ENCODE assay signal across 3 cellular contexts in the genomic region with DNA sequence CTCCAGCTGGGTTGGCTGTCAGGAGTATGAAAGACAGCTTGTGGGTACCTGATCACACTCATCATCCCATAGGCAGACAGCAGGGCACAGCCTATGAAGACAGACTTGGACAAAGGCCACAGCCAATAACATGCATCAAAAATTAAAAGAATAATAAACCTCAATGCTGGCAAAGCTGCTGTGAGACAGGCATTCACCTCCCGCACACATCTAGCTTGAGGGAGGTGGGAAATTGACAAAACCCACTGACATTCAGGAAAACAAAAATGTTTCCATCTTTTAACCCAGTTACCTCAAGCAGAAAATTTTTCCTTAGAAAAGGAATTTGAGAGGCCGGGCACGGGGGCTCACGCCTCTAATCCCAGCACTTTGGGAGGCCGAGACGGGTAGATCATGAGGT.
TF ChIP-seq lines count a peak whose summit lies in the region.

No MANE protein-coding gene starts in this region.

TF ChIP-seq in SK-N-SH treated with all-trans-retinoic acid at 6 μM for 48 hours, 23 proteins besides CTCF, POLR2A, EP300 and RAD21:
- TF ChIP-seq ZNF70 (CRISPR knock-in tag; IDR thresholded peaks at IDR 0.05) = 0 out of 2 replicates have a peak, but pooled peaks have one; percentile 33
- no peak for TF ChIP-seq ZFP3 (CRISPR knock-in tag; IDR thresholded peaks at IDR 0.05)

TF ChIP-seq in SK-N-SH, 30 proteins besides CTCF, POLR2A, EP300 and RAD21:
- TF ChIP-seq, protein P1, sequence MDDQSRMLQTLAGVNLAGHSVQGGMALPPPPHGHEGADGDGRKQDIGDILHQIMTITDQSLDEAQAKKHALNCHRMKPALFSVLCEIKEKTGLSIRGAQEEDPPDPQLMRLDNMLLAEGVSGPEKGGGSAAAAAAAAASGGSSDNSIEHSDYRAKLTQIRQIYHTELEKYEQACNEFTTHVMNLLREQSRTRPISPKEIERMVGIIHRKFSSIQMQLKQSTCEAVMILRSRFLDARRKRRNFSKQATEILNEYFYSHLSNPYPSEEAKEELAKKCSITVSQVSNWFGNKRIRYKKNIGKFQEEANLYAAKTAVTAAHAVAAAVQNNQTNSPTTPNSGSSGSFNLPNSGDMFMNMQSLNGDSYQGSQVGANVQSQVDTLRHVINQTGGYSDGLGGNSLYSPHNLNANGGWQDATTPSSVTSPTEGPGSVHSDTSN (IDR thresholded peaks at IDR 0.05) = no peak
- TF ChIP-seq, protein P2, sequence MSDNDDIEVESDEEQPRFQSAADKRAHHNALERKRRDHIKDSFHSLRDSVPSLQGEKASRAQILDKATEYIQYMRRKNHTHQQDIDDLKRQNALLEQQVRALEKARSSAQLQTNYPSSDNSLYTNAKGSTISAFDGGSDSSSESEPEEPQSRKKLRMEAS (IDR thresholded peaks at IDR 0.05; ENCODE audit: low read depth) = no peak
- TF ChIP-seq NFIC (IDR thresholded peaks at IDR 0.05; ENCODE audit: borderline replicate concordance) = no peak
TF ChIP-seq in SK-N-SH: peak in this region for 0.

TF ChIP-seq in H1, 55 proteins besides CTCF, POLR2A, EP300 and RAD21:
- TF ChIP-seq BACH1 (IDR thresholded peaks at IDR 0.05; ENCODE audit: low read length) = no peak
- no peak for TF ChIP-seq SIN3A (conservative IDR thresholded peaks at IDR 0.05 in 1 of 2, IDR thresholded peaks at IDR 0.05 in 1 of 2; ENCODE audit: low read depth in 1 of 2, low read length in 2 of 2)
- no peak for TF ChIP-seq CBX8 (IDR thresholded peaks at IDR 0.05; ENCODE audit: borderline replicate concordance, low read depth, low read length)
- TF ChIP-seq NRF1 (IDR thresholded peaks at IDR 0.05; ENCODE audit: low read depth, low read length) = no peak
- no peak for TF ChIP-seq MAFK (IDR thresholded peaks at IDR 0.05; ENCODE audit: low read depth, low read length)
- no peak for TF ChIP-seq CTBP2 (IDR thresholded peaks at IDR 0.05; ENCODE audit: borderline replicate concordance, insufficient read depth, insufficient read length, low read length)
- no peak for TF ChIP-seq POLR2AphosphoS5 (IDR thresholded peaks at IDR 0.05; ENCODE audit: low read depth, low read length)
- TF ChIP-seq RBBP5 (IDR thresholded peaks at IDR 0.05; ENCODE audit: borderline replicate concordance, low read depth, low read length) = no peak
- no peak for TF ChIP-seq ASH2L (IDR thresholded peaks at IDR 0.05; ENCODE audit: low read length)
- no peak for TF ChIP-seq GABPA (IDR thresholded peaks at IDR 0.05; ENCODE audit: borderline replicate concordance, insufficient read depth, low read length)
- no peak for TF ChIP-seq CREB1 (IDR thresholded peaks at IDR 0.05)
- TF ChIP-seq, protein P3, sequence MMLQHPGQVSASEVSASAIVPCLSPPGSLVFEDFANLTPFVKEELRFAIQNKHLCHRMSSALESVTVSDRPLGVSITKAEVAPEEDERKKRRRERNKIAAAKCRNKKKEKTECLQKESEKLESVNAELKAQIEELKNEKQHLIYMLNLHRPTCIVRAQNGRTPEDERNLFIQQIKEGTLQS (IDR thresholded peaks at IDR 0.05; ENCODE audit: insufficient read depth, low read depth, low read length) = no peak
- TF ChIP-seq TAF1 (IDR thresholded peaks at IDR 0.05; ENCODE audit: low read depth, low read length) = no peak
- TF ChIP-seq HDAC2 (IDR thresholded peaks at IDR 0.05; ENCODE audit: borderline replicate concordance in 1 of 2, low read depth in 2 of 2, low read length in 2 of 2) = no peak
- TF ChIP-seq KDM4A (IDR thresholded peaks at IDR 0.05; ENCODE audit: low read depth, low read length, severe bottlenecking) = no peak
- no peak for TF ChIP-seq HDAC6 (IDR thresholded peaks at IDR 0.05; ENCODE audit: low read depth, low read length)
- no peak for TF ChIP-seq TCF12 (IDR thresholded peaks at IDR 0.05; ENCODE audit: low read depth, low read length)
- TF ChIP-seq ZNF274 (IDR thresholded peaks at IDR 0.05; ENCODE audit: borderline replicate concordance, extremely low read depth, low read length) = no peak
- no peak for TF ChIP-seq SP4 (IDR thresholded peaks at IDR 0.05; ENCODE audit: low read length)
- no peak for TF ChIP-seq EZH2 (IDR thresholded peaks at IDR 0.05; ENCODE audit: low read depth, low read length, severe bottlenecking)
